In the genomic region with DNA sequence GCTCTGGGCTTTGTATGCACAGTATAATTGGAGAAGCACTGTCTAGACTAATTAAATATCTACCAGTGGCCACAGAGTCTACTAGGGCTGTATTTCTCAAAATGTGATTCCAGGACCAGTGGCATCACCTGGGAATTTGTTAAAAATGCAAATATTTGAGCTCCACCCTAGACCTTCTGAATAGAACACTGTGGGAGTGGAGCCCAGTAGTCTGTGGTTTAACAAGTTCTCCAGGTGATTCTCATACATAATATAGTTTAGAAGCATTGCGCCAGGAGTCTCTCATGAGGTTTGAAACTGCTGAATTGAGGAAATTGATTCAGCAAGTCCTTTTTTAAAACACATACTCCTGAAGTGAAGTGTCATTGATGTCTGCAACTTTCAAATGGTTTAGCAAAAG, we compare ENCODE assay signal across 14 cellular contexts.
DNase-seq lines count a peak whose midpoint lies in the region; ATAC-seq and TF ChIP-seq lines count a peak whose summit lies in the region.
"Had no signal": no experiment of that assay in that cellular context is flagged by ENCODE, and none has a peak within 500 bp of the region (broad histone marks: within the 10 kb centered on the region; RNA-seq: fewer than 3 reads in every experiment).

No MANE protein-coding gene starts in this region.

- H3K4me1 ChIP-seq in breast epithelium: no peaks in the 10 kb centered on the region
- H3K4me1 ChIP-seq in SJSA1 (replicated peaks): peaks cover 20% of the 10 kb centered on the region
- H3K4me1 ChIP-seq in left lung: peaks cover 0 to 2% of the 10 kb centered on the region in 2 donors

- peaks cover 16% of the 10 kb centered on the region for H3K4me1 Mint-ChIP-seq in MCF 10A (ENCODE audit: insufficient read depth, unreplicated experiment)
- no peaks in the 10 kb centered on the region for H3K4me1 Mint-ChIP-seq in natural killer cell treated with Interleukin-12 subunit alpha and Interleukin-12 subunit beta and Interleukin-15 and Interleukin-18, amount 100 ng/mL, for 72 hours (ENCODE audit: low read depth in 2 of 2)

- H3K27ac ChIP-seq in breast epithelium (peak overlapping the region in 1 of 2 donors; percentile 38), SJSA1 (peak overlapping the region; percentile 58), left lung (no peak overlapping the region)

- H3K9me3 ChIP-seq in breast epithelium: no peaks in the 10 kb centered on the region
- H3K9me3 ChIP-seq in SJSA1 (replicated peaks): no peaks in the 10 kb centered on the region
- H3K9me3 ChIP-seq in left lung: no peaks in the 10 kb centered on the region
- H3K9me3 ChIP-seq: HAP-1 had no signal

- CTCF ChIA-PET in MCF 10A (lab: Yijun Ruan, JAX): interaction anchor here (1.0 kb wide), 1 partner anchor 10 kb away, joined by 3 read pairs; no protein-coding TSS in a partner anchor

- no peak for TF ChIP-seq POLR2A in breast epithelium (IDR thresholded peaks at IDR 0.05)

- peak; percentile 84 for ATAC-seq in left lung
- ATAC-seq in natural killer cell treated with Interleukin-12 subunit alpha and Interleukin-12 subunit beta and Interleukin-15 and Interleukin-18, amount 100 ng/mL, for 72 hours: no peak
- ATAC-seq: activated CD4-positive, CD25-positive, alpha-beta regulatory T cell treated with anti-CD3 and anti-CD28 coated beads, Interleukin-2, amount 50 U/mL, for 24 hours had no signal

- DNase-seq in MCF 10A (ENCODE audit: unreplicated experiment) (peak; percentile 5), breast epithelium (ENCODE audit: low spot score in 2 of 2) (no peak), SJSA1 (ENCODE audit: low read depth in 1 of 2, low spot score in 2 of 2) (no peak), left lung (no peak), occipital lobe (lab: John Stamatoyannopoulos, UW) (no peak), HK-2 (ENCODE audit: unreplicated experiment) (no peak)
- no peak for DNase-seq in natural killer cell treated with Interleukin-12 subunit alpha and Interleukin-12 subunit beta and Interleukin-15 and Interleukin-18, amount 100 ng/mL, for 72 hours (ENCODE audit: low spot score)
- DNase-seq in stimulated activated CD4-positive, alpha-beta T cell treated with anti-CD3 and anti-CD28 coated beads, Interleukin-4, amount 100 ng/mL, for 1 hour: no peak
- DNase-seq: activated CD8-positive, alpha-beta memory T cell treated with anti-CD3 and anti-CD28 coated beads, Interleukin-2, amount 50 U/mL, for 48 hours; NCI-H2081 treated with DMSO at 0.1 percent for 48 hours had no signal

- H3K36me3 ChIP-seq in breast epithelium (no peaks in the 10 kb centered on the region), SJSA1 (no peaks in the 10 kb centered on the region), left lung (peaks cover 0 to 28% of the 10 kb centered on the region in 2 donors)
- H3K36me3 ChIP-seq: HAP-1 had no signal

- H3K27me3 Mint-ChIP-seq in MCF 10A (ENCODE audit: insufficient read depth, unreplicated experiment): no peaks in the 10 kb centered on the region
- H3K27me3 Mint-ChIP-seq in natural killer cell treated with Interleukin-12 subunit alpha and Interleukin-12 subunit beta and Interleukin-15 and Interleukin-18, amount 100 ng/mL, for 72 hours: no peaks in the 10 kb centered on the region
- H3K27me3 Mint-ChIP-seq: dendritic cell treated with granulocyte-macrophage colony-stimulating factor and Interleukin-4, amounts not matched to agents 40 ng/mL and 50 ng/mL, for 4 days had no signal

- H3K27me3 ChIP-seq in breast epithelium (no peaks in the 10 kb centered on the region), SJSA1 (replicated peaks) (no peaks in the 10 kb centered on the region), left lung (no peaks in the 10 kb centered on the region)

- POLR2A ChIA-PET in MCF 10A (lab: Yijun Ruan, JAX): interaction anchor here (0.8 to 4.4 kb wide), 10 partner anchors 9 to 418 kb away, joined by 3 to 48 read pairs (median 4); partner anchors contain the start of genes FCHO2 and FOXD1

- no peak overlapping the region for H3K4me3 ChIP-seq in breast epithelium
- H3K4me3 ChIP-seq in SJSA1: no peak overlapping the region
- H3K4me3 ChIP-seq in left lung: no peak overlapping the region
- H3K4me3 ChIP-seq: HAP-1, lung had no signal

- H3K36me3 Mint-ChIP-seq in MCF 10A (ENCODE audit: insufficient read depth, unreplicated experiment): peaks cover 34% of the 10 kb centered on the region
- H3K36me3 Mint-ChIP-seq in natural killer cell treated with Interleukin-12 subunit alpha and Interleukin-12 subunit beta and Interleukin-15 and Interleukin-18, amount 100 ng/mL, for 72 hours: no peaks in the 10 kb centered on the region

- no peak overlapping the region for H3K4me3 Mint-ChIP-seq in MCF 10A (ENCODE audit: unreplicated experiment)
- no peak overlapping the region for H3K4me3 Mint-ChIP-seq in natural killer cell treated with Interleukin-12 subunit alpha and Interleukin-12 subunit beta and Interleukin-15 and Interleukin-18, amount 100 ng/mL, for 72 hours
- H3K4me3 Mint-ChIP-seq: dendritic cell treated with granulocyte-macrophage colony-stimulating factor and Interleukin-4, amounts not matched to agents 40 ng/mL and 50 ng/mL, for 4 days had no signal

- intact Hi-C loops in MCF 10A (cut with micrococcal nuclease): loop anchor here (2.0 kb wide), 1 partner anchor 74 kb away; the partner anchor contains the start of gene FCHO2
- intact Hi-C loops in breast epithelium (cut with DNase I; ENCODE audit: low total_unique reads): no loop called here
- intact Hi-C loops in left lung (cut with DNase I): no loop called here

- TF ChIP-seq CTCF in MCF 10A (IDR thresholded peaks at IDR 0.05; ENCODE audit: unreplicated experiment): no peak
- TF ChIP-seq CTCF in breast epithelium (IDR thresholded peaks at IDR 0.05): no peak
- TF ChIP-seq CTCF in left lung (IDR thresholded peaks at IDR 0.05): no peak

- H3K9me3 Mint-ChIP-seq in MCF 10A (ENCODE audit: unreplicated experiment): no peaks in the 10 kb centered on the region
- no peaks in the 10 kb centered on the region for H3K9me3 Mint-ChIP-seq in natural killer cell treated with Interleukin-12 subunit alpha and Interleukin-12 subunit beta and Interleukin-15 and Interleukin-18, amount 100 ng/mL, for 72 hours
- H3K9me3 Mint-ChIP-seq: dendritic cell treated with granulocyte-macrophage colony-stimulating factor and Interleukin-4, amounts not matched to agents 40 ng/mL and 50 ng/mL, for 4 days had no signal

- H3K27ac Mint-ChIP-seq in MCF 10A (ENCODE audit: low read depth, unreplicated experiment): peak overlapping the region; percentile 16
- no peak overlapping the region for H3K27ac Mint-ChIP-seq in natural killer cell treated with Interleukin-12 subunit alpha and Interleukin-12 subunit beta and Interleukin-15 and Interleukin-18, amount 100 ng/mL, for 72 hours
- H3K27ac Mint-ChIP-seq: dendritic cell treated with granulocyte-macrophage colony-stimulating factor and Interleukin-4, amounts not matched to agents 40 ng/mL and 50 ng/mL, for 4 days had no signal

- BruUV-seq in MCF 10A (replicated peaks; lab: Mats Ljungman, UMichigan): no TSS peak
